In the genomic region with DNA sequence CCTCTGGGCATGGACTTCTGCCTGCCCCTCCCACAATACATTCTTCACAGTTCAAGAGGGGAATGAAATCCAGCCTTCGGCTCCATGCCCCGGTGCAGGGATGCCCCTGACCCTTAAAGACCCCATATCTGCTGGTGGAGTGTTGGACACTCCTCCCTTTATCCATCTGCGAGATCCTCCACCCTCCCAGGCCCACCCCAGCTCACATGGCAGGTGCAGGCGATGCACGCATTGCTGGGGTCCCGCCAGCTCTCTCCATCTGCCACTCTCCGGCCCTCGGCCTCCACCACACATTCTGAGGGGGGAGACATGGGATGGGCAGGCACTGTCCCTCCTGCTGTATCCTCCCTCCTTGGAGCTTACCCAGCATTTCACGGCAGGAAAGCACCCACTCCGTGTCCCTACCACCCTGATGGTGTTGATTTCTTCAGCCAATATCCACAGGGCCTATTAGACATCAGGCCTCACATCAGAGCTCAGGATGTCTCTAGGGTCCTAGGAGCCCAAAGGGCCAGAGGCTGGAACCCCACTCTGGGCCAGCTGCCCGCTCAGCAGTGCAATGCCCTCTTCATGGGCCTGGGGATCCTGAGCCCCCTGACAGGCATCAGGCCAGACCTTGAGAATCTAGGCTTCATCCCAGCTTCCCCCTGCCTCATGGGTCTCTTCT, we compare ENCODE assay signal across 9 cellular contexts. TPM values are rescaled to one million over a fixed set of nuclear protein-coding genes. Genes with fewer than 3 reads are reported as not detected.
"Had no signal": no experiment of that assay in that cellular context is flagged by ENCODE, and none has a peak within 500 bp of the region (broad histone marks: within the 10 kb centered on the region; RNA-seq: fewer than 3 reads in every experiment).

No MANE protein-coding gene starts in this region.

- H3K4me3 Mint-ChIP-seq: activated CD4-positive, alpha-beta memory T cell treated with anti-CD3 and anti-CD28 coated beads for 36 hours; dendritic cell treated with granulocyte-macrophage colony-stimulating factor and Interleukin-4, amounts not matched to agents 40 ng/mL and 50 ng/mL, for 4 days; endodermal cell; neural crest cell had no signal

- H3K27ac Mint-ChIP-seq: activated CD4-positive, alpha-beta memory T cell treated with anti-CD3 and anti-CD28 coated beads for 36 hours; dendritic cell treated with granulocyte-macrophage colony-stimulating factor and Interleukin-4, amounts not matched to agents 40 ng/mL and 50 ng/mL, for 4 days; endodermal cell had no signal

- H3K36me3 Mint-ChIP-seq: activated CD4-positive, alpha-beta memory T cell treated with anti-CD3 and anti-CD28 coated beads for 36 hours had no signal

- H3K9me3 Mint-ChIP-seq: activated CD4-positive, alpha-beta memory T cell treated with anti-CD3 and anti-CD28 coated beads for 36 hours; dendritic cell treated with granulocyte-macrophage colony-stimulating factor and Interleukin-4, amounts not matched to agents 40 ng/mL and 50 ng/mL, for 4 days; neural crest cell had no signal

- H3K36me3 ChIP-seq: SJSA1, tibial nerve had no signal

- DNase-seq: activated CD8-positive, alpha-beta memory T cell treated with anti-CD3 and anti-CD28 coated beads, Interleukin-2, amount 50 U/mL, for 48 hours; activated naive CD4-positive, alpha-beta T cell treated with Interleukin-2 at 50 U/mL for 16 hours had no signal

- H3K27ac ChIP-seq: SJSA1, tibial nerve had no signal

- H3K9me3 ChIP-seq: SJSA1, tibial nerve had no signal

- H3K4me1 ChIP-seq: SJSA1, tibial nerve had no signal

- H3K4me3 ChIP-seq: SJSA1, tibial nerve had no signal

- H3K27me3 ChIP-seq: SJSA1 had no signal

RNA-seq across cellular contexts. Expression of a gene that starts 29.6 kb away (rescaled TPM):
- total RNA-seq: SJSA1 had no signal

RNA-seq across cellular contexts. Expression of a gene that starts 56.8 kb away (rescaled TPM):
- total RNA-seq: glomerular endothelial cell, neural crest cell had no signal
